ENCODE assay signal across 9 cellular contexts in genomic region chr10:29470355-29470705, GRCh38.
DNase-seq lines count a peak whose midpoint lies in the region; ATAC-seq and TF ChIP-seq lines count a peak whose summit lies in the region.
"Had no signal": no experiment of that assay in that cellular context is flagged by ENCODE, and none has a peak within 500 bp of the region (broad histone marks: within the 10 kb centered on the region; RNA-seq: fewer than 3 reads in every experiment).

No MANE protein-coding gene starts in this region.

- peaks cover 16% of the 10 kb centered on the region for H3K36me3 ChIP-seq in fibroblast of lung (ENCODE audit: control insufficient read depth, insufficient read depth, low read length)
- peaks cover 38% of the 10 kb centered on the region for H3K36me3 ChIP-seq in rectal smooth muscle tissue (ENCODE audit: control insufficient read depth, insufficient read depth, low read length)

- no peaks in the 10 kb centered on the region for H3K9me3 ChIP-seq in fibroblast of lung (ENCODE audit: control insufficient read depth, insufficient read depth, low read depth, low read length)

- H3K27ac ChIP-seq in fibroblast of lung (ENCODE audit: insufficient read depth, low read length) (no peak overlapping the region), rectal smooth muscle tissue (ENCODE audit: low read depth, low read length) (peak overlapping the region; percentile 78)

- intact Hi-C loops in activated T-helper 2 cell treated with anti-CD3 and anti-CD28 coated beads, Interferon-gamma antibody, Interleukin-2, Interleukin-4, amounts not matched to agents 10 μg/mL and 5 μg/mL and 100 μg/mL, durations not matched to agents 14 hours and 24 hours and 36 hours (cut with micrococcal nuclease): loop anchor here (2.0 kb wide), 1 partner anchor 26 kb away; no protein-coding TSS in a partner anchor

- no peak overlapping the region for H3K4me2 ChIP-seq in fibroblast of lung (ENCODE audit: extremely low read depth, insufficient read depth, low read length)

- H3K9me3 Mint-ChIP-seq in activated T-helper 2 cell treated with anti-CD3 and anti-CD28 coated beads, Interferon-gamma antibody, Interleukin-2, Interleukin-4, amounts not matched to agents 10 μg/mL and 5 μg/mL and 100 μg/mL, durations not matched to agents 14 hours and 24 hours and 36 hours: no peaks in the 10 kb centered on the region

- TF ChIP-seq CTCF in GM10266 (IDR thresholded peaks at IDR 0.05; ENCODE audit: control insufficient read depth, insufficient read depth, low read depth, missing control alignments) (peak; percentile 37), fibroblast of lung (conservative IDR thresholded peaks at IDR 0.05 in 1 of 2, IDR thresholded peaks at IDR 0.05 in 1 of 2; ENCODE audit: low read depth in 1 of 2, low read length in 2 of 2) (peak; percentile 12 to 33)

- no peak for DNase-seq in GM10266 (ENCODE audit: extremely low spot score)
- DNase-seq in NCI-H69 (lab: John Stamatoyannopoulos, UW): peak; percentile 8
- DNase-seq in fibroblast of lung (ENCODE audit: low read depth in 2 of 2): no peak
- DNase-seq in NCI-H446 (lab: John Stamatoyannopoulos, UW): no peak
- DNase-seq in LoVo (ENCODE audit: low spot score): no peak
- no peak for DNase-seq in activated T-helper 2 cell treated with anti-CD3 and anti-CD28 coated beads, Interferon-gamma antibody, Interleukin-2, Interleukin-4, amounts not matched to agents 10 μg/mL and 5 μg/mL and 100 μg/mL, durations not matched to agents 14 hours and 24 hours and 36 hours (ENCODE audit: low spot score)

- no peak overlapping the region for H3K4me3 Mint-ChIP-seq in activated T-helper 2 cell treated with anti-CD3 and anti-CD28 coated beads, Interferon-gamma antibody, Interleukin-2, Interleukin-4, amounts not matched to agents 10 μg/mL and 5 μg/mL and 100 μg/mL, durations not matched to agents 14 hours and 24 hours and 36 hours (ENCODE audit: low read depth)
- H3K4me3 Mint-ChIP-seq: IgD-negative memory B cell had no signal

- ATAC-seq in HG02870 (IDR thresholded peaks at IDR 0.05; ENCODE audit: unreplicated experiment): no peak

- H3K4me1 Mint-ChIP-seq in activated T-helper 2 cell treated with anti-CD3 and anti-CD28 coated beads, Interferon-gamma antibody, Interleukin-2, Interleukin-4, amounts not matched to agents 10 μg/mL and 5 μg/mL and 100 μg/mL, durations not matched to agents 14 hours and 24 hours and 36 hours (ENCODE audit: low read depth): peaks cover 28% of the 10 kb centered on the region
- H3K4me1 Mint-ChIP-seq: IgD-negative memory B cell had no signal

- no peak overlapping the region for H3K27ac Mint-ChIP-seq in activated T-helper 2 cell treated with anti-CD3 and anti-CD28 coated beads, Interferon-gamma antibody, Interleukin-2, Interleukin-4, amounts not matched to agents 10 μg/mL and 5 μg/mL and 100 μg/mL, durations not matched to agents 14 hours and 24 hours and 36 hours
- H3K27ac Mint-ChIP-seq: IgD-negative memory B cell had no signal

- H3K79me2 ChIP-seq in fibroblast of lung (ENCODE audit: control insufficient read depth, insufficient read depth, low read length): no peaks in the 10 kb centered on the region

- H3K4me3 ChIP-seq in fibroblast of lung (replicated peaks in 1 of 4; ENCODE audit: control extremely low read depth in 1 of 4, insufficient read depth in 1 of 4, low read depth in 3 of 4, low read length in 4 of 4) (no peak overlapping the region), rectal smooth muscle tissue (ENCODE audit: low read length) (no peak overlapping the region)

- no peak overlapping the region for H2AFZ ChIP-seq in fibroblast of lung (ENCODE audit: low read length)

- H3K27me3 Mint-ChIP-seq in activated T-helper 2 cell treated with anti-CD3 and anti-CD28 coated beads, Interferon-gamma antibody, Interleukin-2, Interleukin-4, amounts not matched to agents 10 μg/mL and 5 μg/mL and 100 μg/mL, durations not matched to agents 14 hours and 24 hours and 36 hours (ENCODE audit: low read depth): no peaks in the 10 kb centered on the region
- H3K27me3 Mint-ChIP-seq: IgD-negative memory B cell had no signal

- H3K4me1 ChIP-seq in fibroblast of lung (ENCODE audit: control insufficient read depth, extremely low read depth, insufficient read depth, low read length): peaks cover 9% of the 10 kb centered on the region
- peaks cover 19% of the 10 kb centered on the region for H3K4me1 ChIP-seq in rectal smooth muscle tissue (ENCODE audit: control insufficient read depth, insufficient read depth, low read length)

- peaks cover 37% of the 10 kb centered on the region for H3K36me3 Mint-ChIP-seq in activated T-helper 2 cell treated with anti-CD3 and anti-CD28 coated beads, Interferon-gamma antibody, Interleukin-2, Interleukin-4, amounts not matched to agents 10 μg/mL and 5 μg/mL and 100 μg/mL, durations not matched to agents 14 hours and 24 hours and 36 hours (ENCODE audit: low read depth)

- H3K9ac ChIP-seq in fibroblast of lung (ENCODE audit: insufficient read depth, low read length) (no peak overlapping the region), rectal smooth muscle tissue (ENCODE audit: low read length) (no peak overlapping the region)

- no peaks in the 10 kb centered on the region for H4K20me1 ChIP-seq in fibroblast of lung (ENCODE audit: control insufficient read depth, extremely low read depth, insufficient read depth, low read length)

- no peaks in the 10 kb centered on the region for H3K27me3 ChIP-seq in fibroblast of lung (ENCODE audit: control insufficient read depth, insufficient read depth, low read length)
- no peaks in the 10 kb centered on the region for H3K27me3 ChIP-seq in rectal smooth muscle tissue (ENCODE audit: control insufficient read depth, insufficient read depth, low read length)
